26 cellular contexts compared by ENCODE assay signal in genomic region chr7:31707089-31707488, GRCh38. TPM values are rescaled to one million over a fixed set of nuclear protein-coding genes. Genes with fewer than 3 reads are reported as not detected.
DNase-seq lines count a peak whose midpoint lies in the region; ATAC-seq and TF ChIP-seq lines count a peak whose summit lies in the region.
"Had no signal": no experiment of that assay in that cellular context is flagged by ENCODE, and none has a peak within 500 bp of the region (broad histone marks: within the 10 kb centered on the region; RNA-seq: fewer than 3 reads in every experiment).

No MANE protein-coding gene starts in this region.

- H3K27me3 Mint-ChIP-seq in glutamatergic neuron (ENCODE audit: unreplicated experiment) = peaks cover 16% of the 10 kb centered on the region
- H3K27me3 Mint-ChIP-seq: T-helper 17 cell had no signal

- intact Hi-C loops in left colon (cut with DNase I, micrococcal nuclease) = no loop called here

- TF ChIP-seq CTCF in glutamatergic neuron (IDR thresholded peaks at IDR 0.05; ENCODE audit: partially characterized antibody, unreplicated experiment) (no peak), Peyer's patch (IDR thresholded peaks at IDR 0.05) (no peak)

- H3K4me3 ChIP-seq in Peyer's patch = no peak overlapping the region
- H3K4me3 ChIP-seq: SK-N-MC had no signal

- H3K36me3 Mint-ChIP-seq in glutamatergic neuron (ENCODE audit: unreplicated experiment) = peaks cover 18% of the 10 kb centered on the region
- H3K36me3 Mint-ChIP-seq: CD8-positive, alpha-beta T cell had no signal

- DNase-seq in glutamatergic neuron (no peak), NCI-H446 treated with DMSO at 0.1 percent for 48 hours (lab: John Stamatoyannopoulos, UW) (no peak), left colon (no peak), RKO (ENCODE audit: low spot score) (no peak), Peyer's patch (no peak)
- DNase-seq: ACHN; C1 segment of cervical spinal cord; Calu3; CD8-positive, alpha-beta T cell; H9; HFFc6; KG1; NCI-H1092 treated with DMSO at 0.1 percent for 48 hours; NCI-H1694; NCI-H2081 treated with DMSO at 0.1 percent for 48 hours; NCI-H510A treated with DMSO at 0.1 percent for 48 hours; PC-3; SHP77 treated with DMSO at 0.1 percent for 48 hours; SW 1271; T-helper 17 cell had no signal

- no peaks in the 10 kb centered on the region for H3K36me3 ChIP-seq in Peyer's patch

- no peak overlapping the region for H3K27ac ChIP-seq in Peyer's patch
- H3K27ac ChIP-seq: RWPE1, SK-N-MC had no signal

- H3K27ac Mint-ChIP-seq in glutamatergic neuron (ENCODE audit: unreplicated experiment) = peak overlapping the region; percentile 73
- H3K27ac Mint-ChIP-seq: CD8-positive, alpha-beta T cell; H9; HFFc6; T-helper 17 cell had no signal

- peaks cover 20% of the 10 kb centered on the region for H3K4me1 Mint-ChIP-seq in glutamatergic neuron (ENCODE audit: low read depth, unreplicated experiment)
- H3K4me1 Mint-ChIP-seq: T-helper 17 cell had no signal

- no peaks in the 10 kb centered on the region for H3K27me3 ChIP-seq in Peyer's patch

- TF ChIP-seq POLR2A in Peyer's patch (IDR thresholded peaks at IDR 0.05) = no peak

- H3K4me1 ChIP-seq in Peyer's patch = no peaks in the 10 kb centered on the region

- peak overlapping the region; percentile 42 for H3K4me3 Mint-ChIP-seq in glutamatergic neuron (ENCODE audit: unreplicated experiment)
- H3K4me3 Mint-ChIP-seq: CD8-positive, alpha-beta T cell; H9; HFFc6; T-helper 17 cell had no signal

- H3K9me3 ChIP-seq in Peyer's patch = no peaks in the 10 kb centered on the region

- ATAC-seq in GM18502 (IDR thresholded peaks at IDR 0.05; ENCODE audit: poor library complexity, unreplicated experiment) (peak; percentile 41), GM19035 (IDR thresholded peaks at IDR 0.05; ENCODE audit: unreplicated experiment) (peak; percentile 52), HG03439 (IDR thresholded peaks at IDR 0.05; ENCODE audit: unreplicated experiment) (peak; percentile 46), left colon (no peak)
- ATAC-seq: CD8-positive, alpha-beta T cell; PC-3; T-helper 17 cell had no signal

- H3K9me3 Mint-ChIP-seq in glutamatergic neuron (ENCODE audit: unreplicated experiment) = peaks cover 18% of the 10 kb centered on the region

RNA-seq across cellular contexts. Expression of gene PPP1R17, which starts 20.1 kb away (rescaled TPM):
- total RNA-seq in glutamatergic neuron (ENCODE audit: unreplicated experiment) (657 TPM), left colon (not detected), Peyer's patch (not detected)
- total RNA-seq: Calu3; CD8-positive, alpha-beta T cell; Daoy; HFFc6; PC-3; T-helper 17 cell had no signal

Comparison
In these comparisons a context has a peak if more than half of its experiments do, and no peak if none do; other contexts are left out.
1. RNA of gene PPP1R17, which starts 20.1 kb away (total RNA-seq): 657 TPM in glutamatergic neuron (single experiment); not detected in left colon and not detected in Peyer's patch; every median in the first group is over 100 times any median in the second.